15 cellular contexts compared by ENCODE assay signal in genomic region chr18:32299489-32299888, GRCh38.
"Had no signal": no experiment of that assay in that cellular context is flagged by ENCODE, and none has a peak within 500 bp of the region (broad histone marks: within the 10 kb centered on the region; RNA-seq: fewer than 3 reads in every experiment).

No MANE protein-coding gene starts in this region.

- H3K27me3 ChIP-seq: dorsolateral prefrontal cortex, heart left ventricle, pancreas had no signal

- ATAC-seq: heart left ventricle; left colon; natural killer cell treated with Interleukin-12 subunit alpha and Interleukin-12 subunit beta and Interleukin-15 and Interleukin-18, amount 100 ng/mL, for 72 hours; pancreas; right cardiac atrium had no signal

- DNase-seq: cortex of kidney; dorsolateral prefrontal cortex; effector CD8-positive, alpha-beta T cell; heart left ventricle; hippocampal formation; left colon; occipital lobe; pancreas; right cardiac atrium; stimulated activated CD4-positive, alpha-beta T cell treated with anti-CD3 and anti-CD28 coated beads, Interleukin-2, amount 100 ng/mL, for 48 hours; stimulated activated naive CD4-positive, alpha-beta T cell treated with Interleukin-2 at 50 U/mL for 16 hours; trophoblast cell had no signal

- H3K36me3 ChIP-seq: heart left ventricle, pancreas had no signal

- H3K9me3 ChIP-seq: heart left ventricle, pancreas had no signal

- H3K27ac ChIP-seq: dorsolateral prefrontal cortex, heart left ventricle, pancreas had no signal

- H3K4me3 ChIP-seq: dorsolateral prefrontal cortex, heart left ventricle, pancreas, smooth muscle cell had no signal

- FAIRE-seq: frontal cortex, pancreas had no signal
